ENCODE assay signal across 8 cellular contexts in the genomic region with DNA sequence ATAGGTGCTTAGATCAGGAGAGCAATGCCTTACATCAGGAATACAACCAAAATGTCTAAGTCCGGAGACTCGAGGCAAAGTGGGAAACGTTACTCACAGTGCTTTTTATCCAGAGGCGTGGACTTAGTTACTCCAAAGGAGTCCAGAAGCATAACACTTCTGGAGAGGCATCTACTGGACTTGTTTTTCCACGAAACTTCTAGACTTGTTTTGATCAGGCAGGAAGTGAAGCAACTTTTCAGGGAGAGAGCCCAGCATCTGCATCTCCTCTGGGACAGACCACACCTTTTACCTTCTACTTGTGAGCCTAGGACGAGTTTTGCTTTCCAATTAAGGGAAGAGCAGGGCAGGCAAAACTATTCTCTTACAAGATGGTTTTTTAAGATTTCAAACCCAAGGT. TPM values are rescaled to one million over a fixed set of nuclear protein-coding genes. Genes with fewer than 3 reads are reported as not detected.
DNase-seq lines count a peak whose midpoint lies in the region; ATAC-seq lines count a peak whose summit lies in the region.

No MANE protein-coding gene starts in this region.

- H3K4me3 Mint-ChIP-seq in activated T-cell treated with anti-CD3 and anti-CD28 coated beads, Interleukin-2, amount 50 U/mL, for 72 hours = peak overlapping the region; percentile 93 to 98
- peak overlapping the region; percentile 64 for H3K4me3 Mint-ChIP-seq in activated T-helper 17 cell treated with anti-CD3 and anti-CD28 coated beads, Interleukin-2, amount 50 U/mL, for 72 hours

- H3K27ac Mint-ChIP-seq in activated T-cell treated with anti-CD3 and anti-CD28 coated beads, Interleukin-2, amount 50 U/mL, for 72 hours = peak overlapping the region; percentile 64
- H3K27ac Mint-ChIP-seq in activated T-helper 17 cell treated with anti-CD3 and anti-CD28 coated beads, Interleukin-2, amount 50 U/mL, for 72 hours = peak overlapping the region; percentile 12

- DNase-seq in activated T-cell treated with anti-CD3 and anti-CD28 coated beads, Interleukin-2, amount 50 U/mL, for 72 hours = no peak
- DNase-seq in activated T-cell treated with anti-CD3 and anti-CD28 coated beads for 4 hours = no peak
- no peak for DNase-seq in NCI-H1417 treated with DMSO at 0.1 percent for 48 hours (lab: John Stamatoyannopoulos, UW)
- DNase-seq in COLO668 (lab: John Stamatoyannopoulos, UW; ENCODE audit: unreplicated experiment) = no peak
- DNase-seq in NCI-H774 (lab: John Stamatoyannopoulos, UW) = no peak

- H3K4me1 ChIP-seq in iPS-20b (ENCODE audit: insufficient read depth, low read length) = peaks cover 32% of the 10 kb centered on the region
- H3K4me1 ChIP-seq in stomach smooth muscle (ENCODE audit: control insufficient read depth, insufficient read depth, low read length) = peaks cover 38% of the 10 kb centered on the region

- H3K27me3 Mint-ChIP-seq in activated T-cell treated with anti-CD3 and anti-CD28 coated beads, Interleukin-2, amount 50 U/mL, for 72 hours (ENCODE audit: low read depth) = peaks cover 45% of the 10 kb centered on the region
- peaks cover 3% of the 10 kb centered on the region for H3K27me3 Mint-ChIP-seq in activated T-helper 17 cell treated with anti-CD3 and anti-CD28 coated beads, Interleukin-2, amount 50 U/mL, for 72 hours

- H3K4me3 ChIP-seq in iPS-20b (ENCODE audit: low read length) (peak overlapping the region; percentile 78; the same call in 1 of the 2 replicates), stomach smooth muscle (ENCODE audit: low read length in 2 of 2) (peak overlapping the region in 1 of 2 donors; percentile 8)

- no peaks in the 10 kb centered on the region for H3K36me3 ChIP-seq in iPS-20b (ENCODE audit: insufficient read depth, low read depth, low read length)
- H3K36me3 ChIP-seq in stomach smooth muscle (ENCODE audit: control insufficient read depth in 2 of 2, insufficient read depth in 2 of 2, low read length in 2 of 2) = no peaks in the 10 kb centered on the region

- H3K27ac ChIP-seq in iPS-20b (ENCODE audit: low read length) (no peak overlapping the region), stomach smooth muscle (ENCODE audit: low read length) (peak overlapping the region; percentile 87)

- H3K36me3 Mint-ChIP-seq in activated T-cell treated with anti-CD3 and anti-CD28 coated beads, Interleukin-2, amount 50 U/mL, for 72 hours (ENCODE audit: insufficient read depth in 2 of 2) = peaks cover 0 to 4% of the 10 kb centered on the region in 2 donors
- peaks cover 4% of the 10 kb centered on the region for H3K36me3 Mint-ChIP-seq in activated T-helper 17 cell treated with anti-CD3 and anti-CD28 coated beads, Interleukin-2, amount 50 U/mL, for 72 hours (ENCODE audit: low read depth)

- H3K27me3 ChIP-seq in iPS-20b (ENCODE audit: insufficient read depth, low read length) (peaks cover 39% of the 10 kb centered on the region), stomach smooth muscle (ENCODE audit: control insufficient read depth in 1 of 2, insufficient read depth in 2 of 2, low read length in 2 of 2) (no peaks in the 10 kb centered on the region)

- ATAC-seq in activated T-cell treated with anti-CD3 and anti-CD28 coated beads, Interleukin-2, amount 50 U/mL, for 72 hours (replicated peaks in 1 of 2) = no peak
- ATAC-seq in activated T-helper 17 cell treated with anti-CD3 and anti-CD28 coated beads, Interleukin-2, amount 50 U/mL, for 72 hours (replicated peaks) = no peak

- peaks cover 78% of the 10 kb centered on the region for H3K4me1 Mint-ChIP-seq in activated T-cell treated with anti-CD3 and anti-CD28 coated beads, Interleukin-2, amount 50 U/mL, for 72 hours (ENCODE audit: low read depth)
- H3K4me1 Mint-ChIP-seq in activated T-helper 17 cell treated with anti-CD3 and anti-CD28 coated beads, Interleukin-2, amount 50 U/mL, for 72 hours = peaks cover 30% of the 10 kb centered on the region

- no peaks in the 10 kb centered on the region for H3K9me3 Mint-ChIP-seq in activated T-cell treated with anti-CD3 and anti-CD28 coated beads, Interleukin-2, amount 50 U/mL, for 72 hours
- H3K9me3 Mint-ChIP-seq in activated T-helper 17 cell treated with anti-CD3 and anti-CD28 coated beads, Interleukin-2, amount 50 U/mL, for 72 hours = no peaks in the 10 kb centered on the region

- H3K9ac ChIP-seq in iPS-20b (ENCODE audit: low read depth, low read length) (no peak overlapping the region), stomach smooth muscle (ENCODE audit: low read length in 2 of 2) (peak overlapping the region; percentile 21 to 78)

- no peaks in the 10 kb centered on the region for H3K9me3 ChIP-seq in iPS-20b (ENCODE audit: insufficient read depth, low read depth, low read length)
- no peaks in the 10 kb centered on the region for H3K9me3 ChIP-seq in stomach smooth muscle (ENCODE audit: control insufficient read depth in 2 of 2, low read length in 2 of 2)

RNA-seq across cellular contexts. Expression of a gene that starts 1.2 kb away (rescaled TPM):
- total RNA-seq in activated T-cell treated with anti-CD3 and anti-CD28 coated beads, Interleukin-2, amount 50 U/mL, for 72 hours = 10 to 100 TPM; 31.1 to 33.8 TPM
- total RNA-seq in activated T-helper 17 cell treated with anti-CD3 and anti-CD28 coated beads, Interleukin-2, amount 50 U/mL, for 72 hours = 10 to 100 TPM; 25.9 to 27.3 TPM
